Comparison of ENCODE assay signal across 11 cellular contexts in genomic region chr1:28313710-28314510, GRCh38. TPM values are rescaled to one million over a fixed set of nuclear protein-coding genes. Genes with fewer than 3 reads are reported as not detected.
DNase-seq lines count a peak whose midpoint lies in the region; ATAC-seq, FAIRE-seq and TF ChIP-seq lines count a peak whose summit lies in the region.
"Had no signal": no experiment of that assay in that cellular context is flagged by ENCODE, and none has a peak within 500 bp of the region (broad histone marks: within the 10 kb centered on the region; RNA-seq: fewer than 3 reads in every experiment).

No MANE protein-coding gene starts in this region.

- no peaks in the 10 kb centered on the region for H3K27me3 ChIP-seq in left lung

- peaks cover 0 to 28% of the 10 kb centered on the region in 2 donors for H3K4me1 ChIP-seq in left lung

- DNase-seq in A172 (ENCODE audit: low spot score), result peak; percentile 44
- peak; percentile 59 for DNase-seq in HTR-8/SVneo (ENCODE audit: insufficient read length, low spot score)
- peak; percentile 23 to 84 for DNase-seq in T47D (ENCODE audit: low read depth in 1 of 2, low spot score in 1 of 2)
- peak; percentile 82 to 96 for DNase-seq in left lung
- DNase-seq in COLO829 (ENCODE audit: low spot score), result no peak
- no peak for DNase-seq in activated CD4-positive, CD25-positive, alpha-beta regulatory T cell treated with anti-CD3 and anti-CD28 coated beads, Interleukin-2, amount 50 U/mL, for 72 hours
- DNase-seq in NK-92 treated with Interleukin-12 subunit alpha and Interleukin-12 subunit beta, amount 100 ng/mL, for 24 hours (lab: John Stamatoyannopoulos, UW), result no peak
- DNase-seq: amygdala, NCI-H2029 treated with DMSO at 0.1 percent for 48 hours had no signal

- no peaks in the 10 kb centered on the region for H3K36me3 ChIP-seq in left lung

- H3K27ac ChIP-seq in left lung, result peak overlapping the region in 1 of 2 donors; percentile 92
- H3K27ac ChIP-seq: VCaP had no signal

- intact Hi-C loops in left lung (cut with DNase I), result no loop called here

- ATAC-seq in left lung (peak; percentile 95), GM21825 (IDR thresholded peaks at IDR 0.05; ENCODE audit: unreplicated experiment) (no peak)

- in situ Hi-C loops in T47D (cut with HindIII; ENCODE audit: low pct_unique_long_range_greater_than_20kb, low sequenced_read_pairs), result no loop called here

- no peak overlapping the region for H3K4me3 ChIP-seq in left lung

- TF ChIP-seq CTCF in left lung (IDR thresholded peaks at IDR 0.05), result no peak

- FAIRE-seq in HTR-8/SVneo (lab: Jason Lieb, UNC), result peak; percentile 52

- no peaks in the 10 kb centered on the region for H3K9me3 ChIP-seq in left lung

RNA-seq across cellular contexts. Expression of gene MED18, which starts 14.9 kb away (rescaled TPM):
- total RNA-seq in A172 (2014; rRNA removed; shearing (Covaris generic)), result 8.9 and 12.3 TPM in 2 replicates
- 10 to 100 TPM; 13.2 to 16.6 TPM for total RNA-seq in left lung

RNA-seq across cellular contexts. Expression of gene SESN2, which starts 54.6 kb away (rescaled TPM):
- 4.2 and 5.3 TPM in 2 replicates for total RNA-seq in A172 (2014; rRNA removed; shearing (Covaris generic))
- 10 to 100 TPM; 14.6 to 17.6 TPM for total RNA-seq in left lung

RNA-seq across cellular contexts. Expression of gene PHACTR4, which starts 55.6 kb away (rescaled TPM):
- 4.0 and 6.0 TPM in 2 replicates for total RNA-seq in A172 (2014; rRNA removed; shearing (Covaris generic))
- 10 to 100 TPM; 39.7 to 40.6 TPM for total RNA-seq in left lung

Comparison
In these comparisons a context has a peak if more than half of its experiments do, and no peak if none do; other contexts are left out.
1. DNase-seq: peak in A172 (single experiment), HTR-8/SVneo (single experiment), T47D (2 of 2) and left lung (2 of 2); none in COLO829 (single experiment), activated CD4-positive, CD25-positive, alpha-beta regulatory T cell treated with anti-CD3 and anti-CD28 coated beads, Interleukin-2, amount 50 U/mL, for 72 hours (single experiment) and NK-92 treated with Interleukin-12 subunit alpha and Interleukin-12 subunit beta, amount 100 ng/mL, for 24 hours (single experiment).